8 cellular contexts compared by ENCODE assay signal in the genomic region with DNA sequence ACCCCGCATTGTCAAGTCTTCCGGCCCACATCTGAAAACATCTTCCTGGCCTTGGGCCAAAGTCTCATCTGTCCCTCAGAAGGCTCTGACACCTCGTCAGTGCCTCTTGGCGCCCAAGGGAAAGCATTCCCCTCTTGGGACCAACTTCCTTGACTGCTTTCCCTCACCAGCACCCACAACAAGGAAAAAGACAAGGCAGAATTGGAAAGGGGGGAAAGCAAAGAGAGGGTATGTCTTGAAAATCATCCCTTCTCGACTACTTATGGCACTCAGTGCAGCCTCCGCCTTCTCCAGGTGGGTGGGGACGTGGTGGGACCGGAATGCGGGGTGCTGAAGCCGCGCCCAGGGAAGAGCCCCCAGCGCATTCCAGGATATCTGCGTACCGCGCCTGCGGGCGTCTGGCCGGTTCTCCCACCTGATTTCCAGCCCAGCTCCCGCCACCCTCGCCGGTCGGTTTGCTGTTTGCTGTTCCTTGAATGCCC. TPM values are rescaled to one million over a fixed set of nuclear protein-coding genes. Genes with fewer than 3 reads are reported as not detected.
A peak's percentile ranks its signal among the peaks of the same experiment; 100 is the strongest.
DNase-seq lines count a peak whose midpoint lies in the region; ATAC-seq and TF ChIP-seq lines count a peak whose summit lies in the region.

No MANE protein-coding gene starts in this region.

- H3K4ac ChIP-seq in H9 (ENCODE audit: low read depth, low read length), result no peak overlapping the region; the same call in 1 of the 2 replicates

- H2BK20ac ChIP-seq in H9 (ENCODE audit: low read depth, low read length, poor library complexity, severe bottlenecking), result no peak overlapping the region

- peak overlapping the region; percentile 81 for H3K9ac ChIP-seq in H9 (ENCODE audit: extremely low read depth, insufficient read length, low read length)

- no CpG with 5 or more reads among the region's 22 CpGs for WGBS in H9 (ENCODE audit: extremely low coverage, insufficient read length, low lambda C conversion rate)

- H4K20me1 ChIP-seq in H9 (ENCODE audit: control insufficient read depth, insufficient read depth, insufficient read length), result no peaks in the 10 kb centered on the region

- H3K4me3 Mint-ChIP-seq in H9, result peak overlapping the region; percentile 89 to 94
- peak overlapping the region; percentile 87 for H3K4me3 Mint-ChIP-seq in natural killer cell treated with Interleukin-12 subunit alpha and Interleukin-12 subunit beta and Interleukin-15 and Interleukin-18, amount 100 ng/mL, for 72 hours

- ATAC-seq in natural killer cell treated with Interleukin-12 subunit alpha and Interleukin-12 subunit beta and Interleukin-15 and Interleukin-18, amount 100 ng/mL, for 72 hours, result no peak
- ATAC-seq in HG03520 (IDR thresholded peaks at IDR 0.05; ENCODE audit: unreplicated experiment) (no peak), GM21515 (IDR thresholded peaks at IDR 0.05; ENCODE audit: unreplicated experiment) (no peak)

- H3K27me3 ChIP-seq in H9 (ENCODE audit: insufficient read depth, low read length), result no peaks in the 10 kb centered on the region
- H3K27me3 ChIP-seq in SJSA1 (replicated peaks), result no peaks in the 10 kb centered on the region

- no peak overlapping the region for H2AFZ ChIP-seq in H9 (ENCODE audit: low read length)

- H3K9me3 ChIP-seq in H9 (ENCODE audit: control insufficient read depth, low read depth, low read length) (no peaks in the 10 kb centered on the region), SJSA1 (replicated peaks) (no peaks in the 10 kb centered on the region)

- H3K56ac ChIP-seq in H9 (ENCODE audit: insufficient read length, low read depth, low read length), result no peak overlapping the region

- H2BK120ac ChIP-seq in H9 (ENCODE audit: low read depth, low read length, poor library complexity, severe bottlenecking), result no peak overlapping the region

- no peaks in the 10 kb centered on the region for H3K4me1 ChIP-seq in H9 (ENCODE audit: insufficient read depth, low read length)
- peaks cover 39% of the 10 kb centered on the region for H3K4me1 ChIP-seq in SJSA1 (replicated peaks)

- peaks cover 8% of the 10 kb centered on the region for H3K79me1 ChIP-seq in H9 (ENCODE audit: insufficient read depth, low read depth, low read length, poor library complexity, severe bottlenecking)

- H3T11ph ChIP-seq in H9 (ENCODE audit: low read length), result no peak overlapping the region

- H3K36me3 Mint-ChIP-seq in H9 (ENCODE audit: insufficient read depth in 1 of 3, low read depth in 3 of 3), result peaks cover 31 to 40% (median 36%) of the 10 kb centered on the region in 3 experiments
- H3K36me3 Mint-ChIP-seq in natural killer cell treated with Interleukin-12 subunit alpha and Interleukin-12 subunit beta and Interleukin-15 and Interleukin-18, amount 100 ng/mL, for 72 hours, result no peaks in the 10 kb centered on the region

- peaks cover 17% of the 10 kb centered on the region; the same call in 1 of the 2 replicates for H3K79me2 ChIP-seq in H9 (ENCODE audit: insufficient read depth, low read length)

- H4K8ac ChIP-seq in H9 (replicated peaks; ENCODE audit: insufficient read length, low read depth, low read length), result no peak overlapping the region

- no peaks in the 10 kb centered on the region for H3K27me3 Mint-ChIP-seq in H9 (ENCODE audit: low read depth)
- H3K27me3 Mint-ChIP-seq in natural killer cell treated with Interleukin-12 subunit alpha and Interleukin-12 subunit beta and Interleukin-15 and Interleukin-18, amount 100 ng/mL, for 72 hours, result no peaks in the 10 kb centered on the region

- H3K4me3 ChIP-seq in SJSA1 (peak overlapping the region; percentile 53), epithelial cell of proximal tubule (ENCODE audit: low read depth, low read length) (peak overlapping the region; percentile 69)

- H3K4me2 ChIP-seq in H9 (ENCODE audit: insufficient read depth, insufficient read length, low read length), result peak overlapping the region; percentile 96

- no peak overlapping the region for H3K23ac ChIP-seq in H9 (ENCODE audit: insufficient read length, low read depth, low read length)

- peaks cover 50 to 67% of the 10 kb centered on the region in 2 experiments for H3K4me1 Mint-ChIP-seq in H9
- peaks cover 54 to 62% of the 10 kb centered on the region in 2 donors for H3K4me1 Mint-ChIP-seq in natural killer cell treated with Interleukin-12 subunit alpha and Interleukin-12 subunit beta and Interleukin-15 and Interleukin-18, amount 100 ng/mL, for 72 hours (ENCODE audit: low read depth in 2 of 2)

- H4K5ac ChIP-seq in H9 (ENCODE audit: insufficient read length, low read depth, low read length), result peak overlapping the region; percentile 73

- peaks cover 0 to 4% of the 10 kb centered on the region in 2 experiments; a peak in 2 of 5 replicates for H3K9me3 Mint-ChIP-seq in H9
- no peaks in the 10 kb centered on the region for H3K9me3 Mint-ChIP-seq in natural killer cell treated with Interleukin-12 subunit alpha and Interleukin-12 subunit beta and Interleukin-15 and Interleukin-18, amount 100 ng/mL, for 72 hours

- peaks cover 29% of the 10 kb centered on the region for H3K23me2 ChIP-seq in H9 (ENCODE audit: insufficient read length, low read depth, low read length, poor library complexity, severe bottlenecking)

- H3K27ac ChIP-seq in H9 (ENCODE audit: insufficient read length, low read depth, low read length) (peak overlapping the region; percentile 97), SJSA1 (peak overlapping the region; percentile 80)

- H4K91ac ChIP-seq in H9 (ENCODE audit: insufficient read length, low read depth, low read length), result peak overlapping the region; percentile 31

- H3K27ac Mint-ChIP-seq in H9, result peak overlapping the region; percentile 98 to 99 (median 99)
- peak overlapping the region; percentile 83 to 90 for H3K27ac Mint-ChIP-seq in natural killer cell treated with Interleukin-12 subunit alpha and Interleukin-12 subunit beta and Interleukin-15 and Interleukin-18, amount 100 ng/mL, for 72 hours

- H2BK12ac ChIP-seq in H9 (ENCODE audit: insufficient read length, low read depth, low read length), result no peak overlapping the region

- H3K14ac ChIP-seq in H9 (ENCODE audit: insufficient read depth, low read length), result peak overlapping the region; percentile 54; the same call in 1 of the 2 replicates

- no peak for TF ChIP-seq CTCF in H9 (conservative IDR thresholded peaks at IDR 0.05)
- no peak for TF ChIP-seq CTCF in epithelial cell of proximal tubule (conservative IDR thresholded peaks at IDR 0.05; ENCODE audit: low read depth, low read length)

- peak overlapping the region; percentile 74 for H3K18ac ChIP-seq in H9 (ENCODE audit: insufficient read length, low read depth, low read length)

- H2AK5ac ChIP-seq in H9 (ENCODE audit: insufficient read length, low read length), result no peak overlapping the region

- H3K36me3 ChIP-seq in SJSA1, result peaks cover 30% of the 10 kb centered on the region

- peak overlapping the region; percentile 60 for H2BK5ac ChIP-seq in H9 (ENCODE audit: insufficient read length, low read length)

- no peak overlapping the region for H2BK15ac ChIP-seq in H9 (ENCODE audit: low read depth, low read length)

- DNase-seq in COR-L47 (lab: John Stamatoyannopoulos, UW) (peak; percentile 26), H9 (peak; percentile 87), SJSA1 (ENCODE audit: low read depth in 1 of 2, low spot score in 2 of 2) (peak; percentile 71 to 90), epithelial cell of proximal tubule (ENCODE audit: low read depth) (no peak)
- no peak for DNase-seq in natural killer cell treated with Interleukin-12 subunit alpha and Interleukin-12 subunit beta and Interleukin-15 and Interleukin-18, amount 100 ng/mL, for 72 hours (ENCODE audit: low spot score)
- DNase-seq in NK-92 treated with Interleukin-12 subunit alpha and Interleukin-12 subunit beta, amount 100 ng/mL, for 24 hours (lab: John Stamatoyannopoulos, UW), result no peak

RNA-seq across cellular contexts. Expression of a gene that starts 0.6 kb away (rescaled TPM):
- total RNA-seq in H9 (2021) (161 and 170 TPM in 2 replicates), epithelial cell of proximal tubule (107 and 145 TPM in 2 replicates)
- 141 and 153 TPM in 2 replicates for total RNA-seq in SJSA1 (2014; rRNA removed; shearing (Covaris generic))
- 10 to 100 TPM; 65.6 to 74.2 TPM for total RNA-seq in natural killer cell treated with Interleukin-12 subunit alpha and Interleukin-12 subunit beta and Interleukin-15 and Interleukin-18, amount 100 ng/mL, for 72 hours

RNA-seq across cellular contexts. Expression of a gene that starts 3.8 kb away (rescaled TPM):
- total RNA-seq in H9 (2021) (27.6 and 27.7 TPM in 2 replicates), epithelial cell of proximal tubule (10.7 and 15.3 TPM in 2 replicates)
- 3.2 and 4.0 TPM in 2 replicates for total RNA-seq in SJSA1 (2014; rRNA removed; shearing (Covaris generic))
- 1 to 10 TPM; 4.5 to 6.1 TPM for total RNA-seq in natural killer cell treated with Interleukin-12 subunit alpha and Interleukin-12 subunit beta and Interleukin-15 and Interleukin-18, amount 100 ng/mL, for 72 hours

RNA-seq across cellular contexts. Expression of a gene that starts 5.5 kb away (rescaled TPM):
- total RNA-seq in H9 (2021) (44.7 and 45.7 TPM in 2 replicates), epithelial cell of proximal tubule (20.2 and 24.6 TPM in 2 replicates)
- 10.0 and 10.3 TPM in 2 replicates for total RNA-seq in SJSA1 (2014; rRNA removed; shearing (Covaris generic))
- total RNA-seq in natural killer cell treated with Interleukin-12 subunit alpha and Interleukin-12 subunit beta and Interleukin-15 and Interleukin-18, amount 100 ng/mL, for 72 hours, result 100 to 1,000 TPM; 103 to 129 TPM

RNA-seq across cellular contexts. Expression of a gene that starts 13.6 kb away (rescaled TPM):
- total RNA-seq in H9 (2021) (85.0 and 85.4 TPM in 2 replicates), epithelial cell of proximal tubule (170 and 314 TPM in 2 replicates)
- 232 and 279 TPM in 2 replicates for total RNA-seq in SJSA1 (2014; rRNA removed; shearing (Covaris generic))
- total RNA-seq in natural killer cell treated with Interleukin-12 subunit alpha and Interleukin-12 subunit beta and Interleukin-15 and Interleukin-18, amount 100 ng/mL, for 72 hours, result 100 to 1,000 TPM; 164 to 255 TPM

RNA-seq across cellular contexts. Expression of a gene that starts 17.4 kb away (rescaled TPM):
- total RNA-seq in H9 (2021), result 82.8 and 84.6 TPM in 2 replicates
- total RNA-seq in SJSA1 (2014; rRNA removed; shearing (Covaris generic)), result 3.9 and 12.6 TPM in 2 replicates
- 19.1 and 42.5 TPM in 2 replicates for total RNA-seq in epithelial cell of proximal tubule
- 100 to 1,000 TPM; 161 to 205 TPM for total RNA-seq in natural killer cell treated with Interleukin-12 subunit alpha and Interleukin-12 subunit beta and Interleukin-15 and Interleukin-18, amount 100 ng/mL, for 72 hours

Comparison
In these comparisons a context has a peak if more than half of its experiments do, and no peak if none do; other contexts are left out.
1. DNase-seq: peak in COR-L47 (single experiment), H9 (single experiment) and SJSA1 (2 of 2); none in epithelial cell of proximal tubule (single experiment), natural killer cell treated with Interleukin-12 subunit alpha and Interleukin-12 subunit beta and Interleukin-15 and Interleukin-18, amount 100 ng/mL, for 72 hours (single experiment) and NK-92 treated with Interleukin-12 subunit alpha and Interleukin-12 subunit beta, amount 100 ng/mL, for 24 hours (single experiment).